Comparison of ENCODE assay signal across 18 cellular contexts in the genomic region with DNA sequence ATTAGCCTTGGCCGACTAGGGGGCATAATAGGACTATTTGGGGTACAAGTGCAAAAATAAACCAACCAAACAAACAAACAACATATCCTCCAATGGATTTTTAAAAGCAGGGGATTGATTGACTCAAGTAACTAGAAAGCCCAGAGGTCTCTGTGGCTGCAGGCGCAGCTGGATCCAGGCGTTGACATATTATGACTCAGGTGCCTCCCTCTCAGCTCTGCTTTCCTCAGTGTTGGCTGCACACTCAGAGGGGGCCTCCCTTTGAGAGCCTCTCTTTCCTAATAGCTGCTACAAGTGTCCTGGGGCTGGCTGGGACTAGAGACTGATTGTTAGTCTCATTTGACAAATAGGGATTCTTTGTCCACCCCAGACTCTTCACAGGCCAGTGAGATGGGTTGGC.
DNase-seq lines count a peak whose midpoint lies in the region; ATAC-seq and TF ChIP-seq lines count a peak whose summit lies in the region.
"Had no signal": no experiment of that assay in that cellular context is flagged by ENCODE, and none has a peak within 500 bp of the region (broad histone marks: within the 10 kb centered on the region; RNA-seq: fewer than 3 reads in every experiment).

No MANE protein-coding gene starts in this region.

- H3K27ac Mint-ChIP-seq in stimulated activated naive CD8-positive, alpha-beta T cell treated with anti-CD3 and anti-CD28 coated beads, Interleukin-15, amount 100 ng/mL, for 72 hours = peak overlapping the region in 1 of 2 donors; percentile 61
- H3K27ac Mint-ChIP-seq in neural progenitor cell = peak overlapping the region; percentile 33

- H2AFZ ChIP-seq in neural progenitor cell (replicated peaks) = no peak overlapping the region

- H3K79me2 ChIP-seq in neural progenitor cell (ENCODE audit: low read depth) = no peaks in the 10 kb centered on the region

- H3K4me3 Mint-ChIP-seq in stimulated activated naive CD8-positive, alpha-beta T cell treated with anti-CD3 and anti-CD28 coated beads, Interleukin-15, amount 100 ng/mL, for 72 hours = no peak overlapping the region
- no peak overlapping the region for H3K4me3 Mint-ChIP-seq in neural progenitor cell

- H3K4me3 ChIP-seq in neural progenitor cell = no peak overlapping the region
- H3K4me3 ChIP-seq: HAP-1, SK-N-MC had no signal

- H3K9ac ChIP-seq in neural progenitor cell = no peak overlapping the region

- no peak for DNase-seq in stimulated activated naive CD8-positive, alpha-beta T cell treated with anti-CD3 and anti-CD28 coated beads, Interleukin-15, Interleukin-2, amounts not matched to agents 100 U/mL and 50 U/mL, for 24 hours
- DNase-seq in stimulated activated naive CD8-positive, alpha-beta T cell treated with anti-CD3 and anti-CD28 coated beads, Interleukin-15, amount 100 ng/mL, for 72 hours = no peak
- no peak for DNase-seq in neural progenitor cell (ENCODE audit: low spot score)
- no peak for DNase-seq in NCI-H1417 treated with DMSO at 0.1 percent for 48 hours (lab: John Stamatoyannopoulos, UW)
- no peak for DNase-seq in NCI-H510A (lab: John Stamatoyannopoulos, UW)
- no peak for DNase-seq in NCI-H128 (lab: John Stamatoyannopoulos, UW; ENCODE audit: unreplicated experiment)
- DNase-seq: DMS79 treated with DMSO at 0.1 percent for 48 hours; IMR-90; NCI-H1092 treated with DMSO at 0.1 percent for 48 hours; NCI-H1694; NCI-H2081 treated with DMSO at 0.1 percent for 48 hours; NCI-H446 treated with DMSO at 0.1 percent for 48 hours; NK-92 treated with Interleukin-12 subunit alpha and Interleukin-12 subunit beta, amount 100 ng/mL, for 24 hours; SHP77 had no signal

- no peaks in the 10 kb centered on the region for H3K9me3 ChIP-seq in neural progenitor cell (ENCODE audit: low read depth)
- H3K9me3 ChIP-seq: HAP-1 had no signal

- peaks cover 29% of the 10 kb centered on the region for H3K27me3 Mint-ChIP-seq in stimulated activated naive CD8-positive, alpha-beta T cell treated with anti-CD3 and anti-CD28 coated beads, Interleukin-15, amount 100 ng/mL, for 72 hours
- H3K27me3 Mint-ChIP-seq in neural progenitor cell (ENCODE audit: insufficient read depth, low read depth) = peaks cover 2% of the 10 kb centered on the region

- H3K4me1 Mint-ChIP-seq in stimulated activated naive CD8-positive, alpha-beta T cell treated with anti-CD3 and anti-CD28 coated beads, Interleukin-15, amount 100 ng/mL, for 72 hours = peaks cover 8% of the 10 kb centered on the region
- peaks cover 12% of the 10 kb centered on the region for H3K4me1 Mint-ChIP-seq in neural progenitor cell

- peak; percentile 10 for ATAC-seq in stimulated activated naive CD8-positive, alpha-beta T cell treated with anti-CD3 and anti-CD28 coated beads, Interleukin-15, Interleukin-2, amounts not matched to agents 100 U/mL and 50 U/mL, for 24 hours
- ATAC-seq in stimulated activated naive CD8-positive, alpha-beta T cell treated with anti-CD3 and anti-CD28 coated beads, Interleukin-15, amount 100 ng/mL, for 72 hours = no peak

- H3K27ac ChIP-seq in angular gyrus (ENCODE audit: low read depth, low read length) = peak overlapping the region; percentile 91
- H3K27ac ChIP-seq in neural progenitor cell = no peak overlapping the region
- H3K27ac ChIP-seq: HL-60, SK-N-MC had no signal

- no peaks in the 10 kb centered on the region for H4K20me1 ChIP-seq in neural progenitor cell (ENCODE audit: low read depth)

- H3K36me3 ChIP-seq in neural progenitor cell = no peaks in the 10 kb centered on the region
- H3K36me3 ChIP-seq: HAP-1 had no signal

- H3K27me3 ChIP-seq in neural progenitor cell = no peaks in the 10 kb centered on the region

- H3K4me1 ChIP-seq in neural progenitor cell = no peaks in the 10 kb centered on the region
- H3K4me1 ChIP-seq: HAP-1 had no signal

- no peaks in the 10 kb centered on the region for H3F3A ChIP-seq in neural progenitor cell (ENCODE audit: low read depth)

- H3K9me3 Mint-ChIP-seq in stimulated activated naive CD8-positive, alpha-beta T cell treated with anti-CD3 and anti-CD28 coated beads, Interleukin-15, amount 100 ng/mL, for 72 hours = no peaks in the 10 kb centered on the region
- H3K9me3 Mint-ChIP-seq in neural progenitor cell = no peaks in the 10 kb centered on the region

- TF ChIP-seq CTCF in neural progenitor cell (IDR thresholded peaks at IDR 0.05) = no peak

- H3K4me2 ChIP-seq in neural progenitor cell = no peak overlapping the region

- H3K36me3 Mint-ChIP-seq in neural progenitor cell = no peaks in the 10 kb centered on the region
